ENCODE assay signal across 8 cellular contexts in genomic region chr10:62028502-62028842, GRCh38.
A peak's percentile ranks its signal among the peaks of the same experiment; 100 is the strongest.
DNase-seq lines count a peak whose midpoint lies in the region; ATAC-seq and TF ChIP-seq lines count a peak whose summit lies in the region.
"Not testable (repeated sequence)": the region's sequence is repeated elsewhere in the genome, so short reads cannot be mapped to it uniquely, and the experiment has no call there.

No MANE protein-coding gene starts in this region.

- H3K14ac ChIP-seq in mesenchymal stem cell (ENCODE audit: low read length in 2 of 2), result not testable (repeated sequence)

- H4K91ac ChIP-seq in mesenchymal stem cell (ENCODE audit: low read length), result peak overlapping the region; percentile 85

- not testable (repeated sequence) for BruUV-seq in Caco-2 (replicated peaks; lab: Mats Ljungman, UMichigan); PC-3 (replicated peaks; lab: Mats Ljungman, UMichigan)

- H3K4ac ChIP-seq in mesenchymal stem cell (ENCODE audit: low read depth in 1 of 2, low read length in 2 of 2), result peak overlapping the region; percentile 84 to 85

- not testable (repeated sequence) for H3K36me3 ChIP-seq in Caco-2 (ENCODE audit: control insufficient read depth, insufficient read depth, low read length); PC-3 (ENCODE audit: low read depth, low read length); mesenchymal stem cell (ENCODE audit: control insufficient read depth in 1 of 2, insufficient read depth in 2 of 2, low read depth in 1 of 2, low read length in 2 of 2); skeletal muscle satellite cell (ENCODE audit: insufficient read depth, low read length)

- H3K79me1 ChIP-seq in mesenchymal stem cell (replicated peaks; ENCODE audit: low read length, poor library complexity, severe bottlenecking), result peaks cover 31% of the 10 kb centered on the region

- intact Hi-C loops in Caco-2 (cut with micrococcal nuclease; ENCODE audit: unreplicated experiment); activated CD8-positive, alpha-beta T cell treated with anti-CD3 and anti-CD28 coated beads for 36 hours (cut with micrococcal nuclease): not testable (repeated sequence)
- intact Hi-C loops in PC-3 (cut with micrococcal nuclease), result loop anchor here (10.0 kb wide), 1 partner anchor 554 kb away; no protein-coding TSS in a partner anchor

- not testable (repeated sequence) for ATAC-seq in PC-3; activated CD8-positive, alpha-beta T cell treated with anti-CD3 and anti-CD28 coated beads for 36 hours; activated naive CD8-positive, alpha-beta T cell treated with anti-CD3 and anti-CD28 coated beads, Interleukin-2, amount 50 U/mL, for 24 hours
- peak; percentile 70 for ATAC-seq in esophagus mucosa

- H3K27ac Mint-ChIP-seq in Caco-2 (ENCODE audit: unreplicated experiment) (peak overlapping the region; percentile 82), type B pancreatic cell (peak overlapping the region; percentile 23)
- H3K27ac Mint-ChIP-seq in activated CD8-positive, alpha-beta T cell treated with anti-CD3 and anti-CD28 coated beads for 36 hours, result peak overlapping the region; percentile 63
- H3K27ac Mint-ChIP-seq in activated naive CD8-positive, alpha-beta T cell treated with anti-CD3 and anti-CD28 coated beads, Interleukin-2, amount 50 U/mL, for 24 hours, result peak overlapping the region; percentile 10

- H4K20me1 ChIP-seq in PC-3 (ENCODE audit: low read length), result not testable (repeated sequence)

- H3K4me1 Mint-ChIP-seq in Caco-2 (ENCODE audit: low read depth, unreplicated experiment) (peaks cover 82% of the 10 kb centered on the region), type B pancreatic cell (ENCODE audit: unreplicated experiment) (peaks cover 29% of the 10 kb centered on the region)
- H3K4me1 Mint-ChIP-seq in activated CD8-positive, alpha-beta T cell treated with anti-CD3 and anti-CD28 coated beads for 36 hours (ENCODE audit: low read depth), result peaks cover 61% of the 10 kb centered on the region
- H3K4me1 Mint-ChIP-seq in activated naive CD8-positive, alpha-beta T cell treated with anti-CD3 and anti-CD28 coated beads, Interleukin-2, amount 50 U/mL, for 24 hours, result peaks cover 76% of the 10 kb centered on the region

- H3K4me1 ChIP-seq in Caco-2 (peaks cover 89% of the 10 kb centered on the region), PC-3 (ENCODE audit: insufficient read depth, low read length) (peaks cover 75% of the 10 kb centered on the region), skeletal muscle satellite cell (ENCODE audit: control insufficient read depth, insufficient read depth, low read length) (peaks cover 42% of the 10 kb centered on the region)
- H3K4me1 ChIP-seq in mesenchymal stem cell (ENCODE audit: control insufficient read depth, insufficient read depth, low read depth, low read length), result not testable (repeated sequence)

- peak overlapping the region in 1 of 2 experiments; percentile 91 for H2BK12ac ChIP-seq in mesenchymal stem cell (ENCODE audit: low read length in 2 of 2)

- peak overlapping the region; percentile 65 for H3K4me2 ChIP-seq in PC-3 (ENCODE audit: low read length)
- not testable (repeated sequence) for H3K4me2 ChIP-seq in mesenchymal stem cell (ENCODE audit: low read length, poor library complexity, severe bottlenecking)
- H3K4me2 ChIP-seq in skeletal muscle satellite cell (ENCODE audit: low read length), result peak overlapping the region; percentile 57

- H2BK5ac ChIP-seq in mesenchymal stem cell (ENCODE audit: low read depth, low read length, poor library complexity, severe bottlenecking), result not testable (repeated sequence)

- CTCF ChIA-PET in Caco-2 (lab: Charles Lee), result interaction anchor here (1.1 to 5.2 kb wide), 3 partner anchors 9 to 216 kb away, joined by 3 to 33 read pairs (median 5); no protein-coding TSS in a partner anchor
- CTCF ChIA-PET in PC-3 (lab: Charles Lee), result interaction anchor here (0.6 to 0.9 kb wide), 2 partner anchors 10 to 124 kb away, joined by 3 to 6 read pairs; no protein-coding TSS in a partner anchor
- CTCF ChIA-PET in activated CD8-positive, alpha-beta T cell treated with anti-CD3 and anti-CD28 coated beads for 36 hours (lab: Charles Lee), result interaction anchor here (1.2 to 2.1 kb wide), 2 partner anchors 10 to 21 kb away, joined by 3 to 8 read pairs; no protein-coding TSS in a partner anchor

- TF ChIP-seq CTCF in Caco-2 (IDR thresholded peaks at IDR 0.05; ENCODE audit: insufficient read depth in 1 of 2, low read depth in 1 of 2, low read length in 1 of 2, severe bottlenecking in 1 of 2, unreplicated experiment in 1 of 2); PC-3 (conservative IDR thresholded peaks at IDR 0.05; ENCODE audit: low read depth, low read length); activated CD8-positive, alpha-beta T cell treated with anti-CD3 and anti-CD28 coated beads for 36 hours (IDR thresholded peaks at IDR 0.05); type B pancreatic cell (conservative IDR thresholded peaks at IDR 0.05): not testable (repeated sequence)

- H2AFZ ChIP-seq in PC-3 (ENCODE audit: low read length), result peak overlapping the region; percentile 0; the same call in 1 of the 2 replicates
- not testable (repeated sequence) for H2AFZ ChIP-seq in mesenchymal stem cell (ENCODE audit: low read depth, low read length)

- not testable (repeated sequence) for H3K9me3 ChIP-seq in Caco-2; PC-3 (ENCODE audit: low read length); mesenchymal stem cell (ENCODE audit: control insufficient read depth, low read length); skeletal muscle satellite cell (replicated peaks; ENCODE audit: low read length)

- H3K4me3 Mint-ChIP-seq in Caco-2 (ENCODE audit: unreplicated experiment); activated CD8-positive, alpha-beta T cell treated with anti-CD3 and anti-CD28 coated beads for 36 hours; activated naive CD8-positive, alpha-beta T cell treated with anti-CD3 and anti-CD28 coated beads, Interleukin-2, amount 50 U/mL, for 24 hours; type B pancreatic cell: not testable (repeated sequence)

- not testable (repeated sequence) for H2BK15ac ChIP-seq in mesenchymal stem cell (ENCODE audit: low read depth, poor library complexity, severe bottlenecking)

- not testable (repeated sequence) for H3K23ac ChIP-seq in mesenchymal stem cell (ENCODE audit: low read length in 2 of 2)

- peaks cover 98% of the 10 kb centered on the region for H3K36me3 Mint-ChIP-seq in Caco-2 (ENCODE audit: insufficient read depth, unreplicated experiment)
- peaks cover 66% of the 10 kb centered on the region for H3K36me3 Mint-ChIP-seq in activated CD8-positive, alpha-beta T cell treated with anti-CD3 and anti-CD28 coated beads for 36 hours (ENCODE audit: low read depth)
- peaks cover 49% of the 10 kb centered on the region for H3K36me3 Mint-ChIP-seq in activated naive CD8-positive, alpha-beta T cell treated with anti-CD3 and anti-CD28 coated beads, Interleukin-2, amount 50 U/mL, for 24 hours (ENCODE audit: low read depth)
- H3K36me3 Mint-ChIP-seq in type B pancreatic cell, result peaks cover 28% of the 10 kb centered on the region

- H3K9me3 Mint-ChIP-seq in Caco-2 (ENCODE audit: unreplicated experiment); activated CD8-positive, alpha-beta T cell treated with anti-CD3 and anti-CD28 coated beads for 36 hours; activated naive CD8-positive, alpha-beta T cell treated with anti-CD3 and anti-CD28 coated beads, Interleukin-2, amount 50 U/mL, for 24 hours; type B pancreatic cell: not testable (repeated sequence)

- not testable (repeated sequence) for H3K4me3 ChIP-seq in Caco-2 (ENCODE audit: low read depth, low read length); mesenchymal stem cell (ENCODE audit: insufficient read depth in 1 of 2, low read depth in 1 of 2, low read length in 2 of 2); skeletal muscle satellite cell (ENCODE audit: low read length)
- H3K4me3 ChIP-seq in PC-3 (ENCODE audit: low read length), result peak overlapping the region; percentile 5; the same call in 1 of the 2 replicates

- not testable (repeated sequence) for H3K79me2 ChIP-seq in PC-3 (ENCODE audit: low read length)

- peak overlapping the region; percentile 84 to 88 for H3K18ac ChIP-seq in mesenchymal stem cell (ENCODE audit: low read depth in 1 of 2, low read length in 2 of 2)

- H3K27me3 Mint-ChIP-seq in Caco-2 (ENCODE audit: insufficient read depth, unreplicated experiment); activated CD8-positive, alpha-beta T cell treated with anti-CD3 and anti-CD28 coated beads for 36 hours; activated naive CD8-positive, alpha-beta T cell treated with anti-CD3 and anti-CD28 coated beads, Interleukin-2, amount 50 U/mL, for 24 hours; type B pancreatic cell: not testable (repeated sequence)

- H2BK120ac ChIP-seq in mesenchymal stem cell (ENCODE audit: low read depth, low read length), result not testable (repeated sequence)

- peak overlapping the region; percentile 59 for H3K9ac ChIP-seq in PC-3 (ENCODE audit: low read length)
- H3K9ac ChIP-seq in mesenchymal stem cell (ENCODE audit: low read length), result peak overlapping the region; percentile 64
- peak overlapping the region; percentile 42 for H3K9ac ChIP-seq in skeletal muscle satellite cell (ENCODE audit: low read depth, low read length)

- not testable (repeated sequence) for H3K9me2 ChIP-seq in PC-3 (replicated peaks; ENCODE audit: low read length)

- DNase-seq in Caco-2; activated CD8-positive, alpha-beta T cell treated with anti-CD3 and anti-CD28 coated beads for 36 hours; activated naive CD8-positive, alpha-beta T cell treated with anti-CD3 and anti-CD28 coated beads, Interleukin-2, amount 50 U/mL, for 24 hours; type B pancreatic cell (ENCODE audit: extremely low spot score, unreplicated experiment): not testable (repeated sequence)
- DNase-seq in PC-3 (peak; percentile 61), mesenchymal stem cell (peak; percentile 52)

- H3K27me3 ChIP-seq in Caco-2 (replicated peaks; ENCODE audit: control insufficient read depth, insufficient read depth, low read length); PC-3 (ENCODE audit: low read length); mesenchymal stem cell (ENCODE audit: control insufficient read depth in 1 of 2, insufficient read depth in 1 of 2, low read length in 2 of 2); skeletal muscle satellite cell (ENCODE audit: control insufficient read depth, insufficient read depth, low read length): not testable (repeated sequence)

- peaks cover 24% of the 10 kb centered on the region for H3F3A ChIP-seq in PC-3 (ENCODE audit: low read length, unreplicated experiment)

- POLR2A ChIA-PET in Caco-2 (lab: Charles Lee), result not testable (repeated sequence)
- POLR2A ChIA-PET in PC-3 (lab: Charles Lee; ENCODE audit: unreplicated experiment), result interaction anchor here (0.6 kb wide), 2 partner anchors 126 to 309 kb away, joined by 3 read pairs; no protein-coding TSS in a partner anchor
- POLR2A ChIA-PET in activated CD8-positive, alpha-beta T cell treated with anti-CD3 and anti-CD28 coated beads for 36 hours (lab: Charles Lee), result interaction anchor here (1.2 kb wide), 1 partner anchor 35 kb away, joined by 3 read pairs; no protein-coding TSS in a partner anchor

- H4K8ac ChIP-seq in mesenchymal stem cell (ENCODE audit: low read length), result peak overlapping the region; percentile 75

- WGBS in mesenchymal stem cell, result 55% methylated on average over 5 of the region's 5 CpGs

- H2AK5ac ChIP-seq in mesenchymal stem cell (ENCODE audit: low read length, severe bottlenecking), result peak overlapping the region; percentile 69

- H3K27ac ChIP-seq in PC-3 (ENCODE audit: low read length) (peak overlapping the region; percentile 86), mesenchymal stem cell (ENCODE audit: low read length, poor library complexity, severe bottlenecking) (peak overlapping the region; percentile 40)

Comparison
In these comparisons a context has a peak if more than half of its experiments do, and no peak if none do; other contexts are left out.
1. H3K27ac Mint-ChIP-seq: peak in every context shown above with its lines; median percentile 82 in Caco-2; 63 in activated CD8-positive, alpha-beta T cell treated with anti-CD3 and anti-CD28 coated beads for 36 hours; 23 in type B pancreatic cell; 10 in activated naive CD8-positive, alpha-beta T cell treated with anti-CD3 and anti-CD28 coated beads, Interleukin-2, amount 50 U/mL, for 24 hours.